ENCODE assay signal across 8 cellular contexts in the genomic region with DNA sequence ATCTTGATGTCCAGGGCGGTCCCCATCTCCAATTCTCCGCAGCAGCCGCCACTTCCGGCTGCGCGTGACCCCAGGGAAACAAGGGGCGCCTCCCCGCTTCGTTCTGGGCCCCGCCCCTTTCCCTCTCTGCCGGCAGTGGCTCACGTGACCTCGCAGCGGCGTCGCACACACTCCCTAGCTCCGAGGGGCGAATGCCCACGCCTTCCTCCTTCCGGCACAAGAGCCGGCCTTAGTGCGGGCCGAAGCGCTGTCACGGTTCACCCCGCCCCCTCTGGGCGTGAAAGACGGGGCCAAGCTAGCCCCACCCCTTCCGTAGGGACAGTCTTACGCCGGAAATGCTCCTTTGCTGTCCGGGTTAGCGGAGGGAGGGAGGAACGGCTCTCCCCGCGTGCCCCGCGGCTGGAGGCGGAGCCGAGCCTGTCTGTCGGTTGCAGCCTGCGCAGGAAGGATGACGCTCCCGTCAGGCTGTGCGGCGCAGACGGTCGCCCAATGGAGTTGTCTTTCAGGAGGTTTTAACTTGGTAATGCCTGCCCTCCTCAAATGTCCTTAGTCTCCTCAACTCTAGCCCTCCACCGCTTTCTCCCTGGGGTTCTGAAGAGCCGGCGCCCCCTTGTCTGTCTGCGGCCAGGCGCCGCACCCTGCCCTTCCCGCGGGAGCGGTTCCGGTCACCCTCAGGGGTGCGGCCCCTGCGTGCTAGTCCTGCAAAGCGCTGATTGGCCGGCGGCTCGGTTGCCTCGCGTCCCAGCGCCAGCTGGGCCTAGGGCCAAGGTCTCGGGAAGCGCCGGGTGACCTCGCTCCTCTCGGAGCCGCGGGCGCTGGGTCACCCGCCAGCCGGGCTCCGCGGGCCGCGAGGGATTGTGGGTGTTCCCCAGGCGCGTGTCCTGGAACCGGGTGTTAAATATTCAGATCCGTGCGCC. TPM values are rescaled to one million over a fixed set of nuclear protein-coding genes. Genes with fewer than 3 reads are reported as not detected.
DNase-seq lines count a peak whose midpoint lies in the region; ATAC-seq lines count a peak whose summit lies in the region.

TSS of gene VPS26C (minus strand) at position 66 of the 917 bp plus-strand sequence. CDS start at position 26, 40 bp downstream.

- H3K4me1 ChIP-seq in NT2/D1 (ENCODE audit: insufficient read depth, insufficient read length): no peaks in the 10 kb centered on the region
- peaks cover 8% of the 10 kb centered on the region for H3K4me1 ChIP-seq in endocrine pancreas (ENCODE audit: control insufficient read depth, insufficient read depth, low read length)
- peaks cover 1% of the 10 kb centered on the region for H3K4me1 ChIP-seq in mesenchymal stem cell (ENCODE audit: control insufficient read depth, insufficient read depth, low read depth, low read length)

- no peaks in the 10 kb centered on the region for H3K9me3 Mint-ChIP-seq in activated CD8-positive, alpha-beta memory T cell treated with anti-CD3 and anti-CD28 coated beads, Interleukin-2, amount 10 ng/mL, durations not matched to agents 7 days and 5 days (ENCODE audit: low read depth)

- under 1% methylated on average over 84 of the region's 86 CpGs for WGBS in mesenchymal stem cell

- H3K9ac ChIP-seq in NT2/D1 (ENCODE audit: insufficient read length, low read depth) (peak within 1 kb of the TSS; percentile 89), endocrine pancreas (ENCODE audit: control insufficient read depth, insufficient read depth, low read length) (peak within 1 kb of the TSS; percentile 85), mesenchymal stem cell (ENCODE audit: low read length) (peak within 1 kb of the TSS; percentile 95)

- peak within 1 kb of the TSS; percentile 96 to 100 for H3K18ac ChIP-seq in mesenchymal stem cell (ENCODE audit: low read depth in 1 of 2, low read length in 2 of 2)

- H3K23ac ChIP-seq in mesenchymal stem cell (ENCODE audit: low read length in 2 of 2): peak within 1 kb of the TSS in 1 of 2 experiments; percentile 97

- H3K27ac ChIP-seq in mesenchymal stem cell (ENCODE audit: low read length, poor library complexity, severe bottlenecking): peak within 1 kb of the TSS; percentile 97

- peak within 1 kb of the TSS; percentile 66 for H2AFZ ChIP-seq in mesenchymal stem cell (ENCODE audit: low read depth, low read length)

- peak within 1 kb of the TSS; percentile 98 for H3K27ac Mint-ChIP-seq in activated CD8-positive, alpha-beta memory T cell treated with anti-CD3 and anti-CD28 coated beads, Interleukin-2, amount 10 ng/mL, durations not matched to agents 7 days and 5 days

- peak within 1 kb of the TSS; percentile 97 for H2BK120ac ChIP-seq in mesenchymal stem cell (ENCODE audit: low read depth, low read length)

- peak within 1 kb of the TSS; percentile 81 for H3K4me2 ChIP-seq in mesenchymal stem cell (ENCODE audit: low read length, poor library complexity, severe bottlenecking)

- H3K4me3 Mint-ChIP-seq in activated CD8-positive, alpha-beta memory T cell treated with anti-CD3 and anti-CD28 coated beads, Interleukin-2, amount 10 ng/mL, durations not matched to agents 7 days and 5 days: peak within 1 kb of the TSS; percentile 88

- peak within 1 kb of the TSS; percentile 98 for H3K4ac ChIP-seq in mesenchymal stem cell (ENCODE audit: low read depth in 1 of 2, low read length in 2 of 2)

- H2AK5ac ChIP-seq in mesenchymal stem cell (ENCODE audit: low read length, severe bottlenecking): no peak within 1 kb of the TSS

- H3K9me3 ChIP-seq in NT2/D1 (ENCODE audit: insufficient read depth, low read length): no peaks in the 10 kb centered on the region
- no peaks in the 10 kb centered on the region for H3K9me3 ChIP-seq in endocrine pancreas (ENCODE audit: control insufficient read depth, low read length)
- H3K9me3 ChIP-seq in mesenchymal stem cell (ENCODE audit: control insufficient read depth, low read length): peaks cover 2% of the 10 kb centered on the region

- peak within 1 kb of the TSS; percentile 95 for H2BK5ac ChIP-seq in mesenchymal stem cell (ENCODE audit: low read depth, low read length, poor library complexity, severe bottlenecking)

- CTCF ChIA-PET in activated CD8-positive, alpha-beta memory T cell treated with anti-CD3 and anti-CD28 coated beads, Interleukin-2, amount 10 ng/mL, durations not matched to agents 7 days and 5 days (lab: Charles Lee): interaction anchor here (1.0 to 2.8 kb wide), 9 partner anchors 9 to 296 kb away, joined by 3 to 15 read pairs (median 4); no protein-coding TSS in a partner anchor

- H3K14ac ChIP-seq in mesenchymal stem cell (ENCODE audit: low read length in 2 of 2): peak within 1 kb of the TSS in 1 of 2 experiments; percentile 100

- peaks cover 41% of the 10 kb centered on the region for H3K4me1 Mint-ChIP-seq in activated CD8-positive, alpha-beta memory T cell treated with anti-CD3 and anti-CD28 coated beads, Interleukin-2, amount 10 ng/mL, durations not matched to agents 7 days and 5 days

- H3K27me3 Mint-ChIP-seq in activated CD8-positive, alpha-beta memory T cell treated with anti-CD3 and anti-CD28 coated beads, Interleukin-2, amount 10 ng/mL, durations not matched to agents 7 days and 5 days: no peaks in the 10 kb centered on the region

- peaks cover 8% of the 10 kb centered on the region for H3K79me1 ChIP-seq in mesenchymal stem cell (replicated peaks; ENCODE audit: low read length, poor library complexity, severe bottlenecking)

- peak within 1 kb of the TSS; percentile 100 for H4K91ac ChIP-seq in mesenchymal stem cell (ENCODE audit: low read length)

- H3K4me3 ChIP-seq in NT2/D1 (ENCODE audit: insufficient read length, low read depth) (peak within 1 kb of the TSS; percentile 88), endocrine pancreas (ENCODE audit: control insufficient read depth, insufficient read depth, low read length) (peak within 1 kb of the TSS; percentile 89), mesenchymal stem cell (ENCODE audit: insufficient read depth in 1 of 2, low read depth in 1 of 2, low read length in 2 of 2) (peak within 1 kb of the TSS; percentile 96 to 100)

- H3K27me3 ChIP-seq in NT2/D1 (ENCODE audit: insufficient read depth, insufficient read length): no peaks in the 10 kb centered on the region
- H3K27me3 ChIP-seq in endocrine pancreas (ENCODE audit: control insufficient read depth, insufficient read depth, low read length): no peaks in the 10 kb centered on the region
- H3K27me3 ChIP-seq in mesenchymal stem cell (ENCODE audit: control insufficient read depth in 1 of 2, insufficient read depth in 1 of 2, low read length in 2 of 2): no peaks in the 10 kb centered on the region

- H2BK15ac ChIP-seq in mesenchymal stem cell (ENCODE audit: low read depth, poor library complexity, severe bottlenecking): peak within 1 kb of the TSS; percentile 99

- DNase-seq in COLO829 (ENCODE audit: low spot score) (peak; percentile 87), HUDEP-2 (lab: John Stamatoyannopoulos, UW; ENCODE audit: unreplicated experiment in 76 of 76) (peak; percentile 96 to 100 (median 100)), NT2/D1 (ENCODE audit: low read depth, low spot score) (peak; percentile 100), mesenchymal stem cell (peak; percentile 99)
- DNase-seq in activated CD8-positive, alpha-beta memory T cell treated with anti-CD3 and anti-CD28 coated beads, Interleukin-2, amount 10 ng/mL, durations not matched to agents 7 days and 5 days: peak; percentile 100
- peak; percentile 98 for DNase-seq in stimulated activated CD8-positive, alpha-beta memory T cell treated with anti-CD3 and anti-CD28 coated beads, Interleukin-12 subunit alpha, Interleukin-12 subunit beta, amount 100 ng/mL, for 4 hours (ENCODE audit: low read depth)

- H2BK12ac ChIP-seq in mesenchymal stem cell (ENCODE audit: low read length in 2 of 2): peak within 1 kb of the TSS in 1 of 2 experiments; percentile 97

- H3K36me3 ChIP-seq in NT2/D1 (ENCODE audit: insufficient read depth, insufficient read length, low read length) (peaks cover 17% of the 10 kb centered on the region), endocrine pancreas (ENCODE audit: control insufficient read depth, insufficient read depth, low read length) (no peaks in the 10 kb centered on the region), mesenchymal stem cell (ENCODE audit: control insufficient read depth in 1 of 2, insufficient read depth in 2 of 2, low read depth in 1 of 2, low read length in 2 of 2) (peaks cover 0 to 3% of the 10 kb centered on the region in 2 experiments)

- peak; percentile 89 for ATAC-seq in GM21381 (IDR thresholded peaks at IDR 0.05; ENCODE audit: unreplicated experiment)
- ATAC-seq in activated CD8-positive, alpha-beta memory T cell treated with anti-CD3 and anti-CD28 coated beads, Interleukin-2, amount 10 ng/mL, durations not matched to agents 7 days and 5 days: peak; percentile 93

- peak within 1 kb of the TSS; percentile 97 for H4K8ac ChIP-seq in mesenchymal stem cell (ENCODE audit: low read length)

- H3K36me3 Mint-ChIP-seq in activated CD8-positive, alpha-beta memory T cell treated with anti-CD3 and anti-CD28 coated beads, Interleukin-2, amount 10 ng/mL, durations not matched to agents 7 days and 5 days: peaks cover 21% of the 10 kb centered on the region

RNA-seq across cellular contexts. Expression of gene VPS26C, which starts in this region (rescaled TPM):
- 10 to 100 TPM; 83.1 to 94.3 TPM for total RNA-seq in activated CD8-positive, alpha-beta memory T cell treated with anti-CD3 and anti-CD28 coated beads, Interleukin-2, amount 10 ng/mL, durations not matched to agents 7 days and 5 days
- 51.2 TPM for polyA plus RNA-seq in mesenchymal stem cell (2013, experiment 1 of 2)
- polyA plus RNA-seq in mesenchymal stem cell (2013, experiment 2 of 2): 50.0 TPM

Comparison
In these comparisons a context has a peak if more than half of its experiments do, and no peak if none do; other contexts are left out.
1. Peak in every context shown above with its lines: DNase-seq, ATAC-seq, H3K4me3 ChIP-seq and H3K27ac ChIP-seq.